In genomic region chr10:43930243-43930642, GRCh38 we compare ENCODE assay signal across 19 cellular contexts.
DNase-seq lines count a peak whose midpoint lies in the region; ATAC-seq and TF ChIP-seq lines count a peak whose summit lies in the region.
"Had no signal": no experiment of that assay in that cellular context is flagged by ENCODE, and none has a peak within 500 bp of the region (broad histone marks: within the 10 kb centered on the region; RNA-seq: fewer than 3 reads in every experiment).

No MANE protein-coding gene starts in this region.

- H3K79me2 ChIP-seq in osteoblast (ENCODE audit: insufficient read depth, low read length) = no peaks in the 10 kb centered on the region

- no peak overlapping the region for H2AFZ ChIP-seq in osteoblast (ENCODE audit: low read length)
- H2AFZ ChIP-seq: GM23248 had no signal

- peak overlapping the region; percentile 87 for H3K27ac ChIP-seq in osteoblast (ENCODE audit: low read depth, low read length)
- H3K27ac ChIP-seq: 22Rv1, BLaER1, C4-2B had no signal

- no peaks in the 10 kb centered on the region for H3K9me3 Mint-ChIP-seq in activated CD4-positive, alpha-beta T cell treated with anti-CD3 and anti-CD28 coated beads, Interleukin-2, amount 10 ng/mL, durations not matched to agents 24 days and 14 days
- no peaks in the 10 kb centered on the region for H3K9me3 Mint-ChIP-seq in activated naive CD8-positive, alpha-beta T cell treated with anti-CD3 and anti-CD28 coated beads, Interleukin-2, amount 50 U/mL, for 24 hours
- H3K9me3 Mint-ChIP-seq in T-helper 2 cell treated with Interferon-gamma antibody and Interleukin-4, amounts not matched to agents 5 μg/mL and 100 μg/mL, for 36 hours = no peaks in the 10 kb centered on the region
- H3K9me3 Mint-ChIP-seq: CD8-positive, alpha-beta T cell had no signal

- no peaks in the 10 kb centered on the region for H3K27me3 ChIP-seq in osteoblast (ENCODE audit: insufficient read depth, low read length)
- H3K27me3 ChIP-seq: BLaER1 had no signal

- H3K4me1 Mint-ChIP-seq in activated CD4-positive, alpha-beta T cell treated with anti-CD3 and anti-CD28 coated beads, Interleukin-2, amount 10 ng/mL, durations not matched to agents 24 days and 14 days = no peaks in the 10 kb centered on the region
- no peaks in the 10 kb centered on the region for H3K4me1 Mint-ChIP-seq in activated naive CD8-positive, alpha-beta T cell treated with anti-CD3 and anti-CD28 coated beads, Interleukin-2, amount 50 U/mL, for 24 hours
- H3K4me1 Mint-ChIP-seq in T-helper 2 cell treated with Interferon-gamma antibody and Interleukin-4, amounts not matched to agents 5 μg/mL and 100 μg/mL, for 36 hours (ENCODE audit: low read depth) = no peaks in the 10 kb centered on the region
- H3K4me1 Mint-ChIP-seq: B cell; CD4-positive, CD25-positive, alpha-beta regulatory T cell had no signal

- H3K27me3 Mint-ChIP-seq in activated CD4-positive, alpha-beta T cell treated with anti-CD3 and anti-CD28 coated beads, Interleukin-2, amount 10 ng/mL, durations not matched to agents 24 days and 14 days = no peaks in the 10 kb centered on the region
- H3K27me3 Mint-ChIP-seq in activated naive CD8-positive, alpha-beta T cell treated with anti-CD3 and anti-CD28 coated beads, Interleukin-2, amount 50 U/mL, for 24 hours = peaks cover 8% of the 10 kb centered on the region
- H3K27me3 Mint-ChIP-seq in T-helper 2 cell treated with Interferon-gamma antibody and Interleukin-4, amounts not matched to agents 5 μg/mL and 100 μg/mL, for 36 hours (ENCODE audit: low read depth) = peaks cover 3% of the 10 kb centered on the region

- no peak overlapping the region for H3K4me2 ChIP-seq in osteoblast (ENCODE audit: insufficient read depth, low read length)

- H3K36me3 Mint-ChIP-seq in activated CD4-positive, alpha-beta T cell treated with anti-CD3 and anti-CD28 coated beads, Interleukin-2, amount 10 ng/mL, durations not matched to agents 24 days and 14 days (ENCODE audit: low read depth) = no peaks in the 10 kb centered on the region
- no peaks in the 10 kb centered on the region for H3K36me3 Mint-ChIP-seq in activated naive CD8-positive, alpha-beta T cell treated with anti-CD3 and anti-CD28 coated beads, Interleukin-2, amount 50 U/mL, for 24 hours (ENCODE audit: low read depth)
- no peaks in the 10 kb centered on the region for H3K36me3 Mint-ChIP-seq in T-helper 2 cell treated with Interferon-gamma antibody and Interleukin-4, amounts not matched to agents 5 μg/mL and 100 μg/mL, for 36 hours (ENCODE audit: low read depth)
- H3K36me3 Mint-ChIP-seq: CD4-positive, CD25-positive, alpha-beta regulatory T cell; CD8-positive, alpha-beta T cell had no signal

- peaks cover 23% of the 10 kb centered on the region for H3K4me1 ChIP-seq in osteoblast (ENCODE audit: insufficient read depth, low read length)
- H3K4me1 ChIP-seq: Caco-2, HAP-1 had no signal

- ATAC-seq in activated naive CD8-positive, alpha-beta T cell treated with anti-CD3 and anti-CD28 coated beads, Interleukin-2, amount 50 U/mL, for 24 hours = no peak
- no peak for ATAC-seq in HG03432 (IDR thresholded peaks at IDR 0.05; ENCODE audit: unreplicated experiment)
- ATAC-seq: CD8-positive, alpha-beta T cell had no signal

- intact Hi-C loops in activated CD4-positive, alpha-beta T cell treated with anti-CD3 and anti-CD28 coated beads, Interleukin-2, amount 10 ng/mL, durations not matched to agents 24 days and 14 days (cut with micrococcal nuclease) = no loop called here

- no peak overlapping the region for H3K27ac Mint-ChIP-seq in activated CD4-positive, alpha-beta T cell treated with anti-CD3 and anti-CD28 coated beads, Interleukin-2, amount 10 ng/mL, durations not matched to agents 24 days and 14 days
- no peak overlapping the region for H3K27ac Mint-ChIP-seq in activated naive CD8-positive, alpha-beta T cell treated with anti-CD3 and anti-CD28 coated beads, Interleukin-2, amount 50 U/mL, for 24 hours
- no peak overlapping the region for H3K27ac Mint-ChIP-seq in T-helper 2 cell treated with Interferon-gamma antibody and Interleukin-4, amounts not matched to agents 5 μg/mL and 100 μg/mL, for 36 hours
- H3K27ac Mint-ChIP-seq: B cell; CD4-positive, CD25-positive, alpha-beta regulatory T cell; CD8-positive, alpha-beta T cell had no signal

- H4K20me1 ChIP-seq in osteoblast (ENCODE audit: insufficient read depth, low read length) = no peaks in the 10 kb centered on the region
- H4K20me1 ChIP-seq: BLaER1 had no signal

- peaks cover 2% of the 10 kb centered on the region for H3K9me3 ChIP-seq in osteoblast (ENCODE audit: low read depth, low read length)
- H3K9me3 ChIP-seq: BLaER1, Caco-2, HAP-1 had no signal

- DNase-seq in activated CD4-positive, alpha-beta T cell treated with anti-CD3 and anti-CD28 coated beads, Interleukin-2, amount 10 ng/mL, durations not matched to agents 24 days and 14 days = peak; percentile 39
- DNase-seq in activated CD4-positive, alpha-beta T cell treated with anti-CD3 and anti-CD28 coated beads for 4 hours = no peak
- DNase-seq in ecto neural progenitor cell (ENCODE audit: low spot score) = peak; percentile 22
- no peak for DNase-seq in osteoblast (ENCODE audit: insufficient read length, low spot score, missing footprints)
- no peak for DNase-seq in activated naive CD8-positive, alpha-beta T cell treated with anti-CD3 and anti-CD28 coated beads, Interleukin-2, amount 50 U/mL, for 24 hours
- DNase-seq in SK-N-DZ (ENCODE audit: low spot score) = no peak
- DNase-seq in T-helper 2 cell treated with Interferon-gamma antibody and Interleukin-4, amounts not matched to agents 5 μg/mL and 100 μg/mL, for 36 hours (ENCODE audit: low spot score) = no peak
- DNase-seq: CD4-positive, CD25-positive, alpha-beta regulatory T cell; CD8-positive, alpha-beta T cell; DMS153; DND-41; GM23248 had no signal

- no peak overlapping the region for H3K4me3 ChIP-seq in osteoblast (ENCODE audit: insufficient read depth, low read length)
- H3K4me3 ChIP-seq: BLaER1, GM23248, HAP-1 had no signal

- H3K4me3 Mint-ChIP-seq in activated CD4-positive, alpha-beta T cell treated with anti-CD3 and anti-CD28 coated beads, Interleukin-2, amount 10 ng/mL, durations not matched to agents 24 days and 14 days = no peak overlapping the region
- H3K4me3 Mint-ChIP-seq in activated naive CD8-positive, alpha-beta T cell treated with anti-CD3 and anti-CD28 coated beads, Interleukin-2, amount 50 U/mL, for 24 hours = no peak overlapping the region
- H3K4me3 Mint-ChIP-seq in T-helper 2 cell treated with Interferon-gamma antibody and Interleukin-4, amounts not matched to agents 5 μg/mL and 100 μg/mL, for 36 hours = no peak overlapping the region
- H3K4me3 Mint-ChIP-seq: B cell; CD4-positive, CD25-positive, alpha-beta regulatory T cell; CD8-positive, alpha-beta T cell had no signal

- no peaks in the 10 kb centered on the region for H3K36me3 ChIP-seq in osteoblast (ENCODE audit: insufficient read depth, low read length)
- H3K36me3 ChIP-seq: BLaER1, HAP-1 had no signal

- TF ChIP-seq CTCF in osteoblast (IDR thresholded peaks at IDR 0.05; ENCODE audit: extremely low read depth, low read depth, low read length) = no peak

Comparison
In these comparisons a context has a peak if more than half of its experiments do, and no peak if none do; other contexts are left out.
1. DNase-seq: peak in activated CD4-positive, alpha-beta T cell treated with anti-CD3 and anti-CD28 coated beads, Interleukin-2, amount 10 ng/mL, durations not matched to agents 24 days and 14 days (single experiment) and ecto neural progenitor cell (single experiment); none in activated CD4-positive, alpha-beta T cell treated with anti-CD3 and anti-CD28 coated beads for 4 hours (0 of 2), osteoblast (single experiment), activated naive CD8-positive, alpha-beta T cell treated with anti-CD3 and anti-CD28 coated beads, Interleukin-2, amount 50 U/mL, for 24 hours (single experiment), SK-N-DZ (single experiment) and T-helper 2 cell treated with Interferon-gamma antibody and Interleukin-4, amounts not matched to agents 5 μg/mL and 100 μg/mL, for 36 hours (single experiment).